8 cellular contexts compared by ENCODE assay signal in genomic region chrX:139931646-139932076, GRCh38. TPM values are rescaled to one million over a fixed set of nuclear protein-coding genes. Genes with fewer than 3 reads are reported as not detected.
DNase-seq lines count a peak whose midpoint lies in the region; ATAC-seq, FAIRE-seq and TF ChIP-seq lines count a peak whose summit lies in the region.

No MANE protein-coding gene starts in this region.

- TF ChIP-seq CTCF in SK-N-SH (IDR thresholded peaks at IDR 0.05) (no peak), stomach (IDR thresholded peaks at IDR 0.05) (no peak), D721Med (IDR thresholded peaks at IDR 0.05; ENCODE audit: insufficient read depth, missing control alignments) (no peak)

- H3K9me3 Mint-ChIP-seq in activated T-helper 17 cell treated with anti-CD3 and anti-CD28 coated beads, Interleukin-2, amount 50 U/mL, for 72 hours = no peaks in the 10 kb centered on the region

- H3K27me3 ChIP-seq in SK-N-SH (ENCODE audit: insufficient read depth) (no peaks in the 10 kb centered on the region), iPS-20b (ENCODE audit: insufficient read depth, low read length) (no peaks in the 10 kb centered on the region; the same call in 1 of the 2 replicates), stomach (no peaks in the 10 kb centered on the region)

- H3K9ac ChIP-seq in SK-N-SH (peak overlapping the region; percentile 74), iPS-20b (ENCODE audit: low read depth, low read length) (peak overlapping the region; percentile 76; the same call in 1 of the 2 replicates)

- H3K36me3 ChIP-seq in SK-N-SH (replicated peaks in 1 of 2; ENCODE audit: control insufficient read depth in 1 of 2, insufficient read depth in 2 of 2, low read length in 1 of 2) (no peaks in the 10 kb centered on the region), iPS-20b (ENCODE audit: insufficient read depth, low read depth, low read length) (no peaks in the 10 kb centered on the region), stomach (no peaks in the 10 kb centered on the region)

- WGBS in SK-N-SH (ENCODE audit: low lambda C conversion rate) = 21% methylated on average over 28 of the region's 33 CpGs
- 0 to 36% (median 7%) methylated on average over 6 to 33 of the region's 33 CpGs for WGBS in stomach, 5 donors

- POLR2A ChIA-PET in SK-N-SH (lab: Yijun Ruan, JAX) = interaction anchor here (0.6 to 0.9 kb wide), 2 partner anchors 11 to 37 kb away, joined by 3 read pairs; no protein-coding TSS in a partner anchor

- intact Hi-C loops in stomach (cut with DNase I; ENCODE audit: low total_unique reads) = no loop called here

- H3K4me3 ChIP-seq in SK-N-SH (ENCODE audit: low read depth in 2 of 2, low read length in 1 of 2) (peak overlapping the region; percentile 59 to 65), iPS-20b (ENCODE audit: low read length) (peak overlapping the region; percentile 90), stomach (peak overlapping the region; percentile 64 to 76 (median 71))

- no peaks in the 10 kb centered on the region for H3K36me3 Mint-ChIP-seq in activated T-helper 17 cell treated with anti-CD3 and anti-CD28 coated beads, Interleukin-2, amount 50 U/mL, for 72 hours (ENCODE audit: low read depth)

- H3K4me2 ChIP-seq in SK-N-SH = peak overlapping the region; percentile 61

- CTCF ChIA-PET in SK-N-SH (lab: Yijun Ruan, JAX) = interaction anchor here (0.6 kb wide), 1 partner anchor 34 kb away, joined by 3 read pairs; no protein-coding TSS in a partner anchor

- ATAC-seq in SK-N-SH treated with all-trans-retinoic acid at 6 μM for 48 hours = no peak
- ATAC-seq in activated T-helper 17 cell treated with anti-CD3 and anti-CD28 coated beads, Interleukin-2, amount 50 U/mL, for 72 hours (replicated peaks) = no peak
- ATAC-seq in HG02610 (IDR thresholded peaks at IDR 0.05; ENCODE audit: unreplicated experiment) = no peak

- no peak for TF ChIP-seq EP300 in SK-N-SH (IDR thresholded peaks at IDR 0.05; ENCODE audit: borderline replicate concordance in 1 of 2, low read depth in 1 of 2, low read length in 1 of 2)
- no peak for TF ChIP-seq EP300 in stomach (IDR thresholded peaks at IDR 0.05)

- H3K4me1 ChIP-seq in SK-N-SH (ENCODE audit: control insufficient read depth in 1 of 2, insufficient read depth in 2 of 2, low read depth in 1 of 2, low read length in 1 of 2) (peaks cover 0 to 3% of the 10 kb centered on the region in 2 experiments; a peak in 2 of 4 replicates), iPS-20b (ENCODE audit: insufficient read depth, low read length) (peaks cover 6% of the 10 kb centered on the region; the same call in 1 of the 2 replicates), stomach (peaks cover 0 to 14% (median 10%) of the 10 kb centered on the region in 4 donors)

- no peaks in the 10 kb centered on the region for H3K9me3 ChIP-seq in SK-N-SH
- H3K9me3 ChIP-seq in iPS-20b (ENCODE audit: insufficient read depth, low read depth, low read length) = no peaks in the 10 kb centered on the region
- no peaks in the 10 kb centered on the region for H3K9me3 ChIP-seq in stomach

- H3K4me3 Mint-ChIP-seq in activated T-helper 17 cell treated with anti-CD3 and anti-CD28 coated beads, Interleukin-2, amount 50 U/mL, for 72 hours = peak overlapping the region; percentile 73

- peaks cover 6% of the 10 kb centered on the region for H3F3A ChIP-seq in SK-N-SH (replicated peaks; ENCODE audit: insufficient read depth)

- H4K20me1 ChIP-seq in SK-N-SH (ENCODE audit: insufficient read depth) = peaks cover 30% of the 10 kb centered on the region

- no peak overlapping the region for H3K27ac Mint-ChIP-seq in activated T-helper 17 cell treated with anti-CD3 and anti-CD28 coated beads, Interleukin-2, amount 50 U/mL, for 72 hours

- no peak for TF ChIP-seq RAD21 in SK-N-SH (IDR thresholded peaks at IDR 0.05; ENCODE audit: low read length)

- TF ChIP-seq POLR2A in stomach (IDR thresholded peaks at IDR 0.05) = no peak

- no peak overlapping the region for H2AFZ ChIP-seq in SK-N-SH (ENCODE audit: low read depth)

- H3K27ac ChIP-seq in SK-N-SH (ENCODE audit: low read depth in 2 of 2, low read length in 1 of 2) (peak overlapping the region; percentile 39 to 84; a peak in 2 of 4 replicates), iPS-20b (ENCODE audit: low read length) (no peak overlapping the region), stomach (peak overlapping the region; percentile 87 to 99 (median 98))

- no peaks in the 10 kb centered on the region for H3K9me2 ChIP-seq in SK-N-SH

- no peaks in the 10 kb centered on the region for H3K27me3 Mint-ChIP-seq in activated T-helper 17 cell treated with anti-CD3 and anti-CD28 coated beads, Interleukin-2, amount 50 U/mL, for 72 hours

- H3K4me1 Mint-ChIP-seq in activated T-helper 17 cell treated with anti-CD3 and anti-CD28 coated beads, Interleukin-2, amount 50 U/mL, for 72 hours = peaks cover 7% of the 10 kb centered on the region

- peaks cover 52% of the 10 kb centered on the region for H3K79me2 ChIP-seq in SK-N-SH (ENCODE audit: insufficient read depth)

- DNase-seq in SK-N-SH (peak; percentile 41), stomach (no peak), D721Med (ENCODE audit: insufficient read length, low spot score) (no peak)
- DNase-seq in stimulated activated CD4-positive, alpha-beta T cell treated with anti-CD3 and anti-CD28 coated beads, Interleukin-15, amount 100 ng/mL, for 24 hours = no peak

- FAIRE-seq in D721Med (lab: Jason Lieb, UNC) = no peak

TF ChIP-seq in SK-N-SH, 30 proteins besides CTCF, POLR2A, EP300 and RAD21 (continues in another document):
- TF ChIP-seq TCF12 (IDR thresholded peaks at IDR 0.05) (no peak), MEF2A (IDR thresholded peaks at IDR 0.05; ENCODE audit: borderline replicate concordance, low read depth) (no peak), FOSL2 (IDR thresholded peaks at IDR 0.05; ENCODE audit: borderline replicate concordance, low read depth) (no peak), TEAD4 (IDR thresholded peaks at IDR 0.05; ENCODE audit: borderline replicate concordance, insufficient read depth) (no peak), GABPA (IDR thresholded peaks at IDR 0.05; ENCODE audit: low read depth) (no peak), USF1 (IDR thresholded peaks at IDR 0.05; ENCODE audit: borderline replicate concordance, low read depth) (no peak), EZH2phosphoT487 (IDR thresholded peaks at IDR 0.05; ENCODE audit: borderline replicate concordance, low read depth) (no peak), SMC3 (IDR thresholded peaks at IDR 0.05; ENCODE audit: low read depth, low read length) (no peak), TAF1 (IDR thresholded peaks at IDR 0.05; ENCODE audit: borderline replicate concordance, low read depth, low read length) (no peak), MAX (IDR thresholded peaks at IDR 0.05; ENCODE audit: low read depth) (no peak), YY1 (IDR thresholded peaks at IDR 0.05; ENCODE audit: low read depth) (no peak), POLR2AphosphoS5 (IDR thresholded peaks at IDR 0.05; ENCODE audit: low read depth, low read length) (no peak)

TF ChIP-seq in SK-N-SH treated with all-trans-retinoic acid at 6 μM for 48 hours, 23 proteins besides CTCF, POLR2A, EP300 and RAD21:
- no peak for TF ChIP-seq CREB5 (CRISPR knock-in tag; IDR thresholded peaks at IDR 0.05; ENCODE audit: low read depth)
- TF ChIP-seq PATZ1 (CRISPR knock-in tag; IDR thresholded peaks at IDR 0.05; ENCODE audit: borderline replicate concordance) = no peak
- TF ChIP-seq CSDC2 (CRISPR knock-in tag; IDR thresholded peaks at IDR 0.05) = no peak
- no peak for TF ChIP-seq SNAI2 (CRISPR knock-in tag; IDR thresholded peaks at IDR 0.05)
- no peak for TF ChIP-seq BACH2 (CRISPR knock-in tag; IDR thresholded peaks at IDR 0.05; ENCODE audit: borderline replicate concordance)

RNA-seq across cellular contexts. Expression of gene ATP11C, which starts 1.2 kb away (rescaled TPM):
- polyA plus RNA-seq in SK-N-SH (2012; rRNA removed) = 18.5 and 23.5 TPM in 2 replicates
- polyA plus RNA-seq in SK-N-SH (2012; cell fraction: cytosol; rRNA removed) = 29.5 and 35.0 TPM in 2 replicates
- polyA plus RNA-seq in SK-N-SH (2012; cell fraction: nucleus; rRNA removed) = 13.0 and 25.6 TPM in 2 replicates
- 1 to 10 TPM; 9.2 to 9.4 TPM for total RNA-seq in activated T-helper 17 cell treated with anti-CD3 and anti-CD28 coated beads, Interleukin-2, amount 50 U/mL, for 72 hours
- total RNA-seq in stomach = 10 to 100 TPM in 4 of 5 donors, 1 to 10 TPM in 1; 9.3 to 46.4 (median 14.5) TPM
- polyA plus RNA-seq in stomach = 1 to 10 TPM; 3.3 to 9.3 (median 5.1) TPM

RNA-seq across cellular contexts. Expression of gene CXorf66, which starts 33.7 kb away (rescaled TPM):
- not detected in 2 replicates for polyA plus RNA-seq in SK-N-SH (2012; rRNA removed)
- polyA plus RNA-seq in SK-N-SH (2012; cell fraction: cytosol; rRNA removed) = not detected in 2 replicates
- polyA plus RNA-seq in SK-N-SH (2012; cell fraction: nucleus; rRNA removed) = not detected in 2 replicates
- not detected for total RNA-seq in activated T-helper 17 cell treated with anti-CD3 and anti-CD28 coated beads, Interleukin-2, amount 50 U/mL, for 72 hours
- total RNA-seq in stomach = not detected
- not detected for polyA plus RNA-seq in stomach
